Comparison of ENCODE assay signal across 28 cellular contexts in the genomic region with DNA sequence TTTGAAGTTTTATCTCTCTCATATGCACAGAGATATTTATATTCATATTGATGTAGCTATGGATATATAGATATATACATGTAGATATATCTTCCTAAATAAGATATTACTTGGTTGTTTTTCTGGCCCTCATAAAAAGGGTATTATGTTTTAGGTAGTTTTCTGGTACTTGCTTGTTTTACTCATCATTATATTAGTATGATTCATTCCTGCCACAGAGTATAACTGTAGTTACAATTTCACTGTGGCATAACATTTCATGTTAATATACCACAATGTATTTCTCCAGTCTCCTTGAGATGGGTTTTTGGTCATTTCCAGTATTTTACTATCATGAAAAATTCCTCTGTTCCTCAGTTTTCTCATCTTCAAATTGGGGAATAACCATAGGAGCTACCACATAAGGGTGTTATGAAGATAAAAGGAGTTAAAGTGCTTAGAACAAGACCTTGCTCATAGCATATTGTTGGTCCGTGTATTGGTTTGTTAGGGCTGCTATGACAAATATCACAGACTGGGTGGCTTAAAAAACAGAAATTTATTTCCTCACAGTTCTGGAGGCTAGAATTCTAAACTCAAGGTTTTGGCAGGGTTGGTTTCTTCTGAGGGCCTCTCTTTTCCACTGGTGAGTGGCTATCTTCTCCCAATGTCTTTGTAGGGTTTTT.
DNase-seq lines count a peak whose midpoint lies in the region; ATAC-seq and TF ChIP-seq lines count a peak whose summit lies in the region.
"Had no signal": no experiment of that assay in that cellular context is flagged by ENCODE, and none has a peak within 500 bp of the region (broad histone marks: within the 10 kb centered on the region; RNA-seq: fewer than 3 reads in every experiment).

No MANE protein-coding gene starts in this region.

- no peak overlapping the region for H3K4me3 Mint-ChIP-seq in activated naive CD4-positive, alpha-beta T cell treated with anti-CD3 and anti-CD28 coated beads, Interleukin-2, amount 10 ng/mL, durations not matched to agents 7 days and 5 days
- no peak overlapping the region for H3K4me3 Mint-ChIP-seq in activated T-helper 1 cell treated with anti-CD3 and anti-CD28 coated beads, Interleukin-12 subunit alpha, Interleukin-12 subunit beta, Interleukin-2, Interleukin-4 antibody, amounts not matched to agents 30 ng/mL and 10 ng/mL and 1 ng/mL, durations not matched to agents 14 hours and 24 hours and 36 hours
- H3K4me3 Mint-ChIP-seq: activated CD4-positive, alpha-beta memory T cell treated with anti-CD3 and anti-CD28 coated beads, Interleukin-2, amount 10 ng/mL, durations not matched to agents 7 days and 5 days; activated naive CD8-positive, alpha-beta T cell treated with anti-CD3 and anti-CD28 coated beads, Interleukin-2, amount 10 ng/mL, durations not matched to agents 7 days and 5 days; GM23338 had no signal

- no peak for TF ChIP-seq RAD21 in SK-N-SH (IDR thresholded peaks at IDR 0.05; ENCODE audit: low read length)

- no peaks in the 10 kb centered on the region for H3K9me3 ChIP-seq in SK-N-SH
- H3K9me3 ChIP-seq: heart left ventricle, neutrophil, tibial nerve had no signal

- no peak for TF ChIP-seq CTCF in SK-N-SH (IDR thresholded peaks at IDR 0.05)

- H4K20me1 ChIP-seq in SK-N-SH (ENCODE audit: insufficient read depth), result no peaks in the 10 kb centered on the region

- peak; percentile 65 to 86 for ATAC-seq in activated naive CD4-positive, alpha-beta T cell treated with anti-CD3 and anti-CD28 coated beads, Interleukin-2, amount 50 U/mL, for 72 hours
- ATAC-seq in HG02870 (IDR thresholded peaks at IDR 0.05; ENCODE audit: unreplicated experiment) (peak; percentile 67), GM21825 (IDR thresholded peaks at IDR 0.05; ENCODE audit: unreplicated experiment) (no peak)
- ATAC-seq in stimulated activated naive CD8-positive, alpha-beta T cell treated with anti-CD3 and anti-CD28 coated beads, Interleukin-15, Interleukin-2, amounts not matched to agents 100 U/mL and 50 U/mL, for 24 hours, result peak; percentile 52
- ATAC-seq: GM23338, heart left ventricle, left cardiac atrium, sciatic nerve had no signal

- CTCF ChIA-PET in activated naive CD4-positive, alpha-beta T cell treated with anti-CD3 and anti-CD28 coated beads, Interleukin-2, amount 10 ng/mL, durations not matched to agents 7 days and 5 days (lab: Charles Lee), result no interaction called here
- CTCF ChIA-PET in SK-N-SH (lab: Yijun Ruan, JAX), result interaction anchor here (2.8 kb wide), 1 partner anchor 13 kb away, joined by 14 read pairs; no protein-coding TSS in a partner anchor

- TF ChIP-seq EP300 in SK-N-SH (IDR thresholded peaks at IDR 0.05; ENCODE audit: borderline replicate concordance in 1 of 2, low read depth in 1 of 2, low read length in 1 of 2), result no peak

- no peaks in the 10 kb centered on the region for H3K9me3 Mint-ChIP-seq in activated naive CD4-positive, alpha-beta T cell treated with anti-CD3 and anti-CD28 coated beads, Interleukin-2, amount 50 U/mL, for 72 hours
- H3K9me3 Mint-ChIP-seq in activated naive CD4-positive, alpha-beta T cell treated with anti-CD3 and anti-CD28 coated beads, Interleukin-2, amount 10 ng/mL, durations not matched to agents 7 days and 5 days, result no peaks in the 10 kb centered on the region
- no peaks in the 10 kb centered on the region for H3K9me3 Mint-ChIP-seq in activated T-helper 1 cell treated with anti-CD3 and anti-CD28 coated beads, Interleukin-12 subunit alpha, Interleukin-12 subunit beta, Interleukin-2, Interleukin-4 antibody, amounts not matched to agents 30 ng/mL and 10 ng/mL and 1 ng/mL, durations not matched to agents 14 hours and 24 hours and 36 hours
- H3K9me3 Mint-ChIP-seq: activated CD4-positive, alpha-beta memory T cell treated with anti-CD3 and anti-CD28 coated beads, Interleukin-2, amount 10 ng/mL, durations not matched to agents 7 days and 5 days; activated naive CD8-positive, alpha-beta T cell treated with anti-CD3 and anti-CD28 coated beads, Interleukin-2, amount 10 ng/mL, durations not matched to agents 7 days and 5 days; GM23338 had no signal

- H2AFZ ChIP-seq in SK-N-SH (ENCODE audit: low read depth), result no peak overlapping the region
- H2AFZ ChIP-seq: GM23338 had no signal

- no peaks in the 10 kb centered on the region for H3K79me2 ChIP-seq in SK-N-SH (ENCODE audit: insufficient read depth)

- peaks cover 0 to 9% of the 10 kb centered on the region in 2 donors for H3K36me3 Mint-ChIP-seq in activated naive CD4-positive, alpha-beta T cell treated with anti-CD3 and anti-CD28 coated beads, Interleukin-2, amount 50 U/mL, for 72 hours
- H3K36me3 Mint-ChIP-seq in activated naive CD4-positive, alpha-beta T cell treated with anti-CD3 and anti-CD28 coated beads, Interleukin-2, amount 10 ng/mL, durations not matched to agents 7 days and 5 days, result peaks cover 8% of the 10 kb centered on the region
- peaks cover 7% of the 10 kb centered on the region for H3K36me3 Mint-ChIP-seq in activated T-helper 1 cell treated with anti-CD3 and anti-CD28 coated beads, Interleukin-12 subunit alpha, Interleukin-12 subunit beta, Interleukin-2, Interleukin-4 antibody, amounts not matched to agents 30 ng/mL and 10 ng/mL and 1 ng/mL, durations not matched to agents 14 hours and 24 hours and 36 hours (ENCODE audit: low read depth)

- 55% methylated on average over 1 of the region's 1 CpG for WGBS in SK-N-SH (ENCODE audit: low lambda C conversion rate)

- H3F3A ChIP-seq in SK-N-SH (replicated peaks; ENCODE audit: insufficient read depth), result no peaks in the 10 kb centered on the region

- no peak overlapping the region for H3K9ac ChIP-seq in SK-N-SH

- H3K27me3 Mint-ChIP-seq in activated naive CD4-positive, alpha-beta T cell treated with anti-CD3 and anti-CD28 coated beads, Interleukin-2, amount 10 ng/mL, durations not matched to agents 7 days and 5 days, result no peaks in the 10 kb centered on the region
- H3K27me3 Mint-ChIP-seq in activated T-helper 1 cell treated with anti-CD3 and anti-CD28 coated beads, Interleukin-12 subunit alpha, Interleukin-12 subunit beta, Interleukin-2, Interleukin-4 antibody, amounts not matched to agents 30 ng/mL and 10 ng/mL and 1 ng/mL, durations not matched to agents 14 hours and 24 hours and 36 hours (ENCODE audit: insufficient read depth), result no peaks in the 10 kb centered on the region
- H3K27me3 Mint-ChIP-seq: activated CD4-positive, alpha-beta memory T cell treated with anti-CD3 and anti-CD28 coated beads, Interleukin-2, amount 10 ng/mL, durations not matched to agents 7 days and 5 days; activated naive CD8-positive, alpha-beta T cell treated with anti-CD3 and anti-CD28 coated beads, Interleukin-2, amount 10 ng/mL, durations not matched to agents 7 days and 5 days; progenitor cell of endocrine pancreas had no signal

- no peak overlapping the region for H3K4me2 ChIP-seq in SK-N-SH
- H3K4me2 ChIP-seq: GM23338 had no signal

- H3K4me1 Mint-ChIP-seq in activated naive CD4-positive, alpha-beta T cell treated with anti-CD3 and anti-CD28 coated beads, Interleukin-2, amount 10 ng/mL, durations not matched to agents 7 days and 5 days, result no peaks in the 10 kb centered on the region
- peaks cover 18% of the 10 kb centered on the region for H3K4me1 Mint-ChIP-seq in activated T-helper 1 cell treated with anti-CD3 and anti-CD28 coated beads, Interleukin-12 subunit alpha, Interleukin-12 subunit beta, Interleukin-2, Interleukin-4 antibody, amounts not matched to agents 30 ng/mL and 10 ng/mL and 1 ng/mL, durations not matched to agents 14 hours and 24 hours and 36 hours (ENCODE audit: low read depth)
- H3K4me1 Mint-ChIP-seq: activated naive CD8-positive, alpha-beta T cell treated with anti-CD3 and anti-CD28 coated beads, Interleukin-2, amount 10 ng/mL, durations not matched to agents 7 days and 5 days; GM23338 had no signal

- POLR2A ChIA-PET in SK-N-SH (lab: Yijun Ruan, JAX), result no interaction called here

- no peaks in the 10 kb centered on the region for H3K27me3 ChIP-seq in SK-N-SH (ENCODE audit: insufficient read depth)
- H3K27me3 ChIP-seq: neutrophil had no signal

- no peaks in the 10 kb centered on the region for H3K9me2 ChIP-seq in SK-N-SH

- DNase-seq in activated naive CD4-positive, alpha-beta T cell treated with anti-CD3 and anti-CD28 coated beads, Interleukin-2, amount 50 U/mL, for 72 hours (ENCODE audit: low spot score in 2 of 2), result no peak
- DNase-seq in activated naive CD4-positive, alpha-beta T cell treated with anti-CD3 and anti-CD28 coated beads, Interleukin-2, amount 10 ng/mL, durations not matched to agents 7 days and 5 days, result no peak
- DNase-seq in activated T-helper 1 cell treated with anti-CD3 and anti-CD28 coated beads, Interleukin-12 subunit alpha, Interleukin-12 subunit beta, Interleukin-2, Interleukin-4 antibody, amounts not matched to agents 30 ng/mL and 10 ng/mL and 1 ng/mL, durations not matched to agents 14 hours and 24 hours and 36 hours (ENCODE audit: low spot score), result no peak
- no peak for DNase-seq in stimulated activated naive CD8-positive, alpha-beta T cell treated with anti-CD3 and anti-CD28 coated beads, Interleukin-15, Interleukin-2, amounts not matched to agents 100 U/mL and 50 U/mL, for 24 hours
- DNase-seq in AG08395 (ENCODE audit: low spot score) (no peak), SK-N-SH (no peak)
- DNase-seq: activated CD4-positive, alpha-beta memory T cell treated with anti-CD3 and anti-CD28 coated beads, Interleukin-2, amount 10 ng/mL, durations not matched to agents 7 days and 5 days; activated naive CD8-positive, alpha-beta T cell treated with anti-CD3 and anti-CD28 coated beads, Interleukin-2, amount 10 ng/mL, durations not matched to agents 7 days and 5 days; activated T-cell treated with anti-CD3 and anti-CD28 coated beads, Interleukin-2, amount 50 U/mL, for 48 hours; Calu3; heart left ventricle; left cardiac atrium; mesenchymal stem cell; NCI-H1105 treated with DMSO at 0.1 percent for 48 hours; NCI-H2029 treated with DMSO at 0.1 percent for 48 hours; NCI-H226; stimulated activated CD4-positive, alpha-beta T cell treated with anti-CD3 and anti-CD28 coated beads, Interleukin-4, amount 100 ng/mL, for 4 hours; WERI-Rb-1 had no signal

- H3K4me1 ChIP-seq in SK-N-SH (ENCODE audit: control insufficient read depth in 1 of 2, insufficient read depth in 2 of 2, low read depth in 1 of 2, low read length in 1 of 2), result peaks cover 0 to 7% of the 10 kb centered on the region in 2 experiments; a peak in 1 of 4 replicates
- H3K4me1 ChIP-seq: heart left ventricle, tibial nerve had no signal

- no peaks in the 10 kb centered on the region for H3K36me3 ChIP-seq in SK-N-SH (replicated peaks in 1 of 2; ENCODE audit: control insufficient read depth in 1 of 2, insufficient read depth in 2 of 2, low read length in 1 of 2)
- H3K36me3 ChIP-seq: heart left ventricle, neutrophil, tibial nerve had no signal

- peak overlapping the region in 1 of 2 donors; percentile 81 for H3K27ac Mint-ChIP-seq in activated naive CD4-positive, alpha-beta T cell treated with anti-CD3 and anti-CD28 coated beads, Interleukin-2, amount 50 U/mL, for 72 hours
- no peak overlapping the region for H3K27ac Mint-ChIP-seq in activated naive CD4-positive, alpha-beta T cell treated with anti-CD3 and anti-CD28 coated beads, Interleukin-2, amount 10 ng/mL, durations not matched to agents 7 days and 5 days
- peak overlapping the region; percentile 51 for H3K27ac Mint-ChIP-seq in activated T-helper 1 cell treated with anti-CD3 and anti-CD28 coated beads, Interleukin-12 subunit alpha, Interleukin-12 subunit beta, Interleukin-2, Interleukin-4 antibody, amounts not matched to agents 30 ng/mL and 10 ng/mL and 1 ng/mL, durations not matched to agents 14 hours and 24 hours and 36 hours
- H3K27ac Mint-ChIP-seq: activated CD4-positive, alpha-beta memory T cell treated with anti-CD3 and anti-CD28 coated beads, Interleukin-2, amount 10 ng/mL, durations not matched to agents 7 days and 5 days; activated naive CD8-positive, alpha-beta T cell treated with anti-CD3 and anti-CD28 coated beads, Interleukin-2, amount 10 ng/mL, durations not matched to agents 7 days and 5 days; GM23338; progenitor cell of endocrine pancreas had no signal

- H3K27ac ChIP-seq in SK-N-SH (ENCODE audit: low read depth in 2 of 2, low read length in 1 of 2), result no peak overlapping the region
- H3K27ac ChIP-seq: C4-2B, heart left ventricle, neutrophil, RWPE1, SK-N-MC, tibial nerve, WERI-Rb-1 had no signal

- no peak overlapping the region for H3K4me3 ChIP-seq in SK-N-SH (ENCODE audit: low read depth in 2 of 2, low read length in 1 of 2)
- H3K4me3 ChIP-seq: GM23338, heart left ventricle, SK-N-MC, tibial nerve had no signal

- intact Hi-C loops in activated T-helper 1 cell treated with anti-CD3 and anti-CD28 coated beads, Interleukin-12 subunit alpha, Interleukin-12 subunit beta, Interleukin-2, Interleukin-4 antibody, amounts not matched to agents 30 ng/mL and 10 ng/mL and 1 ng/mL, durations not matched to agents 14 hours and 24 hours and 36 hours (cut with micrococcal nuclease), result loop anchor here (2.0 kb wide), 1 partner anchor 130 kb away; a partner anchor contains a TSS
